16 cellular contexts compared by ENCODE assay signal in the genomic region with DNA sequence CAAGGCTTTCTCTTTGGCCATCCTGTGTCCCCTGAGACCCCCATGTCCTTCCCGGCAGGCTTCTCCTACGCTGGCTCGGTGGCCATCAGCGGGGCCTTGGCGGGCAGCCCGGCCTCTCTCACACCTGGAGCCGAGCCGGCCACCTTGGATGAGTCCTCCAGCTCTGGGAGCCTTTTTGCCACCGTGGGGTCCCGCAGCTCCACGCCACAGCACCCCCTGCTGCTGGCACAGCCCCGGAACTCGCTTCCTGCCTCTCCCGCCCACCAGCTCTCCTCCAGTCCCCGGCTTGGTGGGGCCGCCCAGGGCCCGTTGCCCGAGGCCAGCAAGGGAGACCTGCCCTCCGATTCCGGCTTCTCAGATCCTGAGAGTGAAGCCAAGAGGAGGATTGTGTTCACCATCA. TPM values are rescaled to one million over a fixed set of nuclear protein-coding genes. Genes with fewer than 3 reads are reported as not detected.
DNase-seq lines count a peak whose midpoint lies in the region; ATAC-seq and TF ChIP-seq lines count a peak whose summit lies in the region.
"Had no signal": no experiment of that assay in that cellular context is flagged by ENCODE, and none has a peak within 500 bp of the region (broad histone marks: within the 10 kb centered on the region; RNA-seq: fewer than 3 reads in every experiment).

No MANE protein-coding gene starts in this region.

- H3K4me1 ChIP-seq in left ventricle myocardium inferior: peaks cover 14% of the 10 kb centered on the region
- peaks cover 10 to 18% of the 10 kb centered on the region in 2 donors for H3K4me1 ChIP-seq in adrenal gland (replicated peaks in 1 of 2)
- peaks cover 0 to 11% (median 0%) of the 10 kb centered on the region in 3 donors for H3K4me1 ChIP-seq in gastroesophageal sphincter
- no peaks in the 10 kb centered on the region for H3K4me1 ChIP-seq in upper lobe of right lung

- peak; percentile 25 for TF ChIP-seq CTCF in left ventricle myocardium inferior (IDR thresholded peaks at IDR 0.05; ENCODE audit: borderline replicate concordance)
- peak in 1 of 6 experiments; percentile 13 for TF ChIP-seq CTCF in adrenal gland (IDR thresholded peaks at IDR 0.05)
- peak in 3 of 4 experiments; percentile 20 to 47 (median 26) for TF ChIP-seq CTCF in gastroesophageal sphincter (IDR thresholded peaks at IDR 0.05)
- TF ChIP-seq CTCF in upper lobe of right lung (IDR thresholded peaks at IDR 0.05): peak; percentile 17

- WGBS in adrenal gland, 4 donors: 50 to 80% (median 56%) methylated on average over 9 to 20 of the region's 20 CpGs
- 93% methylated on average over 3 of the region's 20 CpGs; no CpG with 5 or more reads in 1 of the 2 donors for WGBS in gastroesophageal sphincter (ENCODE audit: low coverage in 1 of 2), 2 donors

- H3K27ac ChIP-seq in left ventricle myocardium inferior (replicated peaks) (no peak overlapping the region), adrenal gland (peak overlapping the region in 3 of 5 donors; percentile 70 to 79 (median 76)), gastroesophageal sphincter (peak overlapping the region in 1 of 4 donors; percentile 53), upper lobe of right lung (no peak overlapping the region)

- TF ChIP-seq POLR2A in adrenal gland (IDR thresholded peaks at IDR 0.05) (no peak), gastroesophageal sphincter (IDR thresholded peaks at IDR 0.05) (no peak), erythroblast (IDR thresholded peaks at IDR 0.05; ENCODE audit: low read length) (no peak)

- no peaks in the 10 kb centered on the region for H3K27me3 ChIP-seq in left ventricle myocardium inferior (ENCODE audit: low read depth)
- H3K27me3 ChIP-seq in adrenal gland: no peaks in the 10 kb centered on the region
- no peaks in the 10 kb centered on the region for H3K27me3 ChIP-seq in gastroesophageal sphincter
- H3K27me3 ChIP-seq in upper lobe of right lung: no peaks in the 10 kb centered on the region

- TF ChIP-seq EP300 in gastroesophageal sphincter (IDR thresholded peaks at IDR 0.05): no peak

- peaks cover 98% of the 10 kb centered on the region for H3K36me3 ChIP-seq in left ventricle myocardium inferior
- peaks cover 0 to 75% of the 10 kb centered on the region in 2 donors for H3K36me3 ChIP-seq in adrenal gland (replicated peaks in 1 of 2)
- peaks cover 0 to 99% of the 10 kb centered on the region in 2 donors for H3K36me3 ChIP-seq in gastroesophageal sphincter
- peaks cover 88% of the 10 kb centered on the region for H3K36me3 ChIP-seq in upper lobe of right lung

- intact Hi-C loops in left ventricle myocardium inferior (cut with micrococcal nuclease) (no loop called here), Right ventricle myocardium superior (cut with DNase I) (no loop called here), adrenal gland (cut with DNase I) (no loop called here), upper lobe of right lung (cut with DNase I) (loop anchor here (10.0 kb wide), 1 partner anchor 67 kb away; a partner anchor contains a TSS)

- ATAC-seq in Right ventricle myocardium superior (ENCODE audit: poor library complexity): no peak
- peak; percentile 26 for ATAC-seq in gastroesophageal sphincter
- no peak for ATAC-seq in upper lobe of right lung
- no peak for ATAC-seq in HG02798 (IDR thresholded peaks at IDR 0.05; ENCODE audit: poor library complexity, unreplicated experiment)
- ATAC-seq: activated CD4-positive, alpha-beta T cell treated with anti-CD3 and anti-CD28 coated beads for 36 hours had no signal

- H3K4me3 ChIP-seq in left ventricle myocardium inferior: no peak overlapping the region
- no peak overlapping the region for H3K4me3 ChIP-seq in adrenal gland
- H3K4me3 ChIP-seq in gastroesophageal sphincter: no peak overlapping the region
- no peak overlapping the region for H3K4me3 ChIP-seq in upper lobe of right lung

- H3K9me3 ChIP-seq in left ventricle myocardium inferior (replicated peaks) (no peaks in the 10 kb centered on the region), adrenal gland (replicated peaks in 1 of 3) (no peaks in the 10 kb centered on the region), gastroesophageal sphincter (no peaks in the 10 kb centered on the region), upper lobe of right lung (no peaks in the 10 kb centered on the region)

- DNase-seq in left ventricle myocardium inferior (no peak), Right ventricle myocardium superior (no peak), adrenal gland (no peak), upper lobe of right lung (no peak), glomerular visceral epithelial cell (ENCODE audit: extremely low spot score) (no peak), erythroblast (lab: John Stamatoyannopoulos, UW) (no peak)
- DNase-seq: ACHN; activated CD4-positive, alpha-beta T cell treated with anti-CD3 and anti-CD28 coated beads for 36 hours; activated T-cell treated with anti-CD3 and anti-CD28 coated beads, Interleukin-2, amount 50 U/mL, for 48 hours; anterior cingulate cortex; MV-4-11 had no signal

RNA-seq across cellular contexts. Expression of a gene that starts 14.2 kb away (rescaled TPM):
- 47.8 TPM for total RNA-seq in left ventricle myocardium inferior
- 59.6 TPM for total RNA-seq in Right ventricle myocardium superior
- total RNA-seq in adrenal gland: 10 to 100 TPM; 58.1 to 85.1 (median 71.7) TPM
- 10 to 100 TPM; 18.1 to 82.9 (median 69.7) TPM for polyA plus RNA-seq in adrenal gland
- 10 to 100 TPM; 41.6 to 56.7 (median 51.7) TPM for total RNA-seq in gastroesophageal sphincter
- 54.6 TPM for total RNA-seq in upper lobe of right lung

RNA-seq across cellular contexts. Expression of a gene that starts 14.7 kb away (rescaled TPM):
- total RNA-seq in left ventricle myocardium inferior (28.7 TPM), Right ventricle myocardium superior (30.0 TPM), adrenal gland (10 to 100 TPM; 17.7 to 64.3 (median 28.2) TPM), gastroesophageal sphincter (10 to 100 TPM; 27.5 to 40.3 (median 37.4) TPM), upper lobe of right lung (67.1 TPM)
- 100 to 1,000 TPM in 1 of 3 donors, 10 to 100 TPM in 1, 1 to 10 TPM in 1; 3.9 to 110 (median 52.7) TPM for polyA plus RNA-seq in adrenal gland

RNA-seq across cellular contexts. Expression of a gene that starts 27.2 kb away (rescaled TPM):
- total RNA-seq in left ventricle myocardium inferior (1.1 TPM), Right ventricle myocardium superior (0.24 TPM), adrenal gland (1 to 10 TPM in 2 of 8 donors, under 1 TPM in 3, not detected in 3; 0.36 to 1.5 (median 0.42) TPM), gastroesophageal sphincter (1 to 10 TPM in 1 of 4 donors, under 1 TPM in 3; 0.23 to 1.2 (median 0.47) TPM), upper lobe of right lung (6.1 TPM)
- polyA plus RNA-seq in adrenal gland: 1 to 10 TPM in 2 of 3 donors, not detected in 1; 1.8 to 4.6 TPM

RNA-seq across cellular contexts. Expression of a gene that starts 34.3 kb away (rescaled TPM):
- 0.36 TPM for total RNA-seq in left ventricle myocardium inferior
- 0.35 TPM for total RNA-seq in Right ventricle myocardium superior
- under 1 TPM in 2 of 8 donors, not detected in 6; 0.54 to 0.84 TPM for total RNA-seq in adrenal gland
- polyA plus RNA-seq in adrenal gland: 1 to 10 TPM in 1 of 3 donors, under 1 TPM in 2; 0.71 to 1.1 (median 0.82) TPM
- total RNA-seq in gastroesophageal sphincter: under 1 TPM in 1 of 4 donors, not detected in 3; 0.37 TPM
- total RNA-seq in upper lobe of right lung: 1.1 TPM
- total RNA-seq: H4; lower leg skin; T-helper 1 cell treated with Interleukin-12 subunit alpha and Interleukin-12 subunit beta and Interleukin-4 antibody, amounts not matched to agents 30 ng/mL and 1 ng/mL, for 36 hours had no signal

RNA-seq across cellular contexts. Expression of a gene that starts 58.2 kb away (rescaled TPM):
- total RNA-seq in left ventricle myocardium inferior: 8.4 TPM
- total RNA-seq in Right ventricle myocardium superior: 9.6 TPM
- 10 to 100 TPM in 7 of 8 donors, 1 to 10 TPM in 1; 5.8 to 98.9 (median 20.8) TPM for total RNA-seq in adrenal gland
- polyA plus RNA-seq in adrenal gland: 10 to 100 TPM in 2 of 3 donors, 1 to 10 TPM in 1; 6.8 to 39.2 (median 13.6) TPM
- total RNA-seq in gastroesophageal sphincter: 10 to 100 TPM in 2 of 4 donors, 1 to 10 TPM in 2; 4.4 to 12.8 (median 10.2) TPM
- 42.0 TPM for total RNA-seq in upper lobe of right lung

Comparison
In these comparisons a context has a peak if more than half of its experiments do, and no peak if none do; other contexts are left out.
1. H3K27ac ChIP-seq: peak in adrenal gland (3 of 5); none in left ventricle myocardium inferior (single experiment) and upper lobe of right lung (single experiment).